1 cellular context compared by ENCODE assay signal in the genomic region with DNA sequence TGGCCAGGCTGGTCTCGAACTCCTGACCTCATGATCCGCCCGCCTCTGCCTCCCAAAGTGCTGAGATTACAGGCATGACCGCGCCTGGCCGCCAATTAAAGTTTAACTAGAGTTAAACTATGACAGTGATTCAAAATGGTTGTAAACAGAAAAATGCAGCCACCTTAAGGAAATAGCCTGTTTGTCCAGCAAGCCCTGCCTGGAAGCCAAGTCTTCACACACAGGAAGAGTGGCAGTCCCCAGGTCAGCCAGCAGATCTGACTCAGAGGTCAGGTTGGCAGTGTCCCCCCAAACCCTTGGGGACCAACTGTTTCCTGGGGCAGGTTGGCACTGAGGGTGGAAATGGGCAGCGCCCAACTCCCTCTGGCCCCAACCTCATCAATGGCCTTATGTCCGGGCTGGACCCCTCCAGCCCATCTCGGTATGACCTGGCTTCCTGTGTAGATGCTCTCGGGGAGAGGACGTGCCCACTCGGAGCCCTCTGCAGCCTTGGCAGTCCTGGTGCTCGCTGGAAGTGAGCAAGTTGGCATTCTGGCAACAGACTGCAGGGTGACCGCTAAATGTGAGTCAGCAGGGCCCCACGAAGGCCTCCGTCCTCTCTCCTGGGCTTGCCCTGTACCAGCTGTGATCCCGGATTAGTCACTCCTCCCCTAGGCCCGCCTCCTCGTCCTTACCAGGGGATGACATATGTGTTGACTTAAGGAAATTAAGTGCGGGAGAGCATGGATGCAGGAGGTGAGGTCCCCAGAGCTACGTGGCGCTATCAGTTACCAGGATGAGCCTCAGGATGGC.
TF ChIP-seq lines count a peak whose summit lies in the region.

No MANE protein-coding gene starts in this region.

TF ChIP-seq in HepG2, 621 proteins besides CTCF, POLR2A, EP300 and RAD21 (continued from another document and continues in another):
- TF ChIP-seq, protein P1, sequence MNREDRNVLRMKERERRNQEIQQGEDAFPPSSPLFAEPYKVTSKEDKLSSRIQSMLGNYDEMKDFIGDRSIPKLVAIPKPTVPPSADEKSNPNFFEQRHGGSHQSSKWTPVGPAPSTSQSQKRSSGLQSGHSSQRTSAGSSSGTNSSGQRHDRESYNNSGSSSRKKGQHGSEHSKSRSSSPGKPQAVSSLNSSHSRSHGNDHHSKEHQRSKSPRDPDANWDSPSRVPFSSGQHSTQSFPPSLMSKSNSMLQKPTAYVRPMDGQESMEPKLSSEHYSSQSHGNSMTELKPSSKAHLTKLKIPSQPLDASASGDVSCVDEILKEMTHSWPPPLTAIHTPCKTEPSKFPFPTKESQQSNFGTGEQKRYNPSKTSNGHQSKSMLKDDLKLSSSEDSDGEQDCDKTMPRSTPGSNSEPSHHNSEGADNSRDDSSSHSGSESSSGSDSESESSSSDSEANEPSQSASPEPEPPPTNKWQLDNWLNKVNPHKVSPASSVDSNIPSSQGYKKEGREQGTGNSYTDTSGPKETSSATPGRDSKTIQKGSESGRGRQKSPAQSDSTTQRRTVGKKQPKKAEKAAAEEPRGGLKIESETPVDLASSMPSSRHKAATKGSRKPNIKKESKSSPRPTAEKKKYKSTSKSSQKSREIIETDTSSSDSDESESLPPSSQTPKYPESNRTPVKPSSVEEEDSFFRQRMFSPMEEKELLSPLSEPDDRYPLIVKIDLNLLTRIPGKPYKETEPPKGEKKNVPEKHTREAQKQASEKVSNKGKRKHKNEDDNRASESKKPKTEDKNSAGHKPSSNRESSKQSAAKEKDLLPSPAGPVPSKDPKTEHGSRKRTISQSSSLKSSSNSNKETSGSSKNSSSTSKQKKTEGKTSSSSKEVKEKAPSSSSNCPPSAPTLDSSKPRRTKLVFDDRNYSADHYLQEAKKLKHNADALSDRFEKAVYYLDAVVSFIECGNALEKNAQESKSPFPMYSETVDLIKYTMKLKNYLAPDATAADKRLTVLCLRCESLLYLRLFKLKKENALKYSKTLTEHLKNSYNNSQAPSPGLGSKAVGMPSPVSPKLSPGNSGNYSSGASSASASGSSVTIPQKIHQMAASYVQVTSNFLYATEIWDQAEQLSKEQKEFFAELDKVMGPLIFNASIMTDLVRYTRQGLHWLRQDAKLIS (CRISPR knock-in tag; IDR thresholded peaks at IDR 0.05): no peak
- TF ChIP-seq SMAD1 (CRISPR knock-in tag; IDR thresholded peaks at IDR 0.05; ENCODE audit: borderline replicate concordance, low read depth) (0 out of 2 replicates have a peak, but pooled peaks have one; percentile 16), KLF16 (CRISPR knock-in tag; IDR thresholded peaks at IDR 0.05) (0 out of 4 replicates have a peak, but pooled peaks of 1 of the 2 experiments have one; percentile 18), ZBTB1 (CRISPR knock-in tag; IDR thresholded peaks at IDR 0.05; ENCODE audit: borderline replicate concordance) (no peak), ZNF350 (CRISPR knock-in tag; IDR thresholded peaks at IDR 0.05; ENCODE audit: borderline replicate concordance, low read depth) (0 out of 2 replicates have a peak, but pooled peaks have one; percentile 85), ZNF354B (CRISPR knock-in tag; IDR thresholded peaks at IDR 0.05) (no peak), EEA1 (CRISPR knock-in tag; IDR thresholded peaks at IDR 0.05; ENCODE audit: borderline replicate concordance) (0 out of 2 replicates have a peak, but pooled peaks have one; percentile 42), FOXO1 (CRISPR knock-in tag; IDR thresholded peaks at IDR 0.05) (peak; percentile 55; the same call in 1 of the 2 replicates), HDAC1 (CRISPR knock-in tag; IDR thresholded peaks at IDR 0.05) (peak; percentile 82), FOXC1 (CRISPR knock-in tag; IDR thresholded peaks at IDR 0.05; ENCODE audit: borderline replicate concordance) (peak; percentile 10; the same call in 1 of the 2 replicates), SP2 (CRISPR knock-in tag; IDR thresholded peaks at IDR 0.05) (0 out of 2 replicates have a peak, but pooled peaks have one; percentile 54), ZNF607 (CRISPR knock-in tag; IDR thresholded peaks at IDR 0.05; ENCODE audit: borderline replicate concordance) (peak; percentile 78; the same call in 1 of the 2 replicates), KDM4B (CRISPR knock-in tag; IDR thresholded peaks at IDR 0.05) (no peak), NR2F1 (CRISPR knock-in tag; IDR thresholded peaks at IDR 0.05) (peak in 1 of 2 experiments; percentile 35; a peak in 2 of 4 replicates), FOXA3 (CRISPR knock-in tag; IDR thresholded peaks at IDR 0.05) (peak; percentile 82), ZNF841 (CRISPR knock-in tag; IDR thresholded peaks at IDR 0.05; ENCODE audit: borderline replicate concordance) (no peak), HDAC2 (CRISPR knock-in tag; IDR thresholded peaks at IDR 0.05) (peak; percentile 18; the same call in 1 of the 2 replicates), EED (CRISPR knock-in tag; IDR thresholded peaks at IDR 0.05) (0 out of 2 replicates have a peak, but pooled peaks have one; percentile 17), SIX1 (CRISPR knock-in tag; IDR thresholded peaks at IDR 0.05; ENCODE audit: borderline replicate concordance) (no peak), FOXA1 (IDR thresholded peaks at IDR 0.05) (0 out of 2 replicates have a peak, but pooled peaks have one; percentile 57), FOXA1 (CRISPR knock-in tag; IDR thresholded peaks at IDR 0.05) (peak; percentile 96), TAF1 (CRISPR knock-in tag; IDR thresholded peaks at IDR 0.05) (peak; percentile 42; the same call in 1 of the 2 replicates)
- TF ChIP-seq, protein P2, sequence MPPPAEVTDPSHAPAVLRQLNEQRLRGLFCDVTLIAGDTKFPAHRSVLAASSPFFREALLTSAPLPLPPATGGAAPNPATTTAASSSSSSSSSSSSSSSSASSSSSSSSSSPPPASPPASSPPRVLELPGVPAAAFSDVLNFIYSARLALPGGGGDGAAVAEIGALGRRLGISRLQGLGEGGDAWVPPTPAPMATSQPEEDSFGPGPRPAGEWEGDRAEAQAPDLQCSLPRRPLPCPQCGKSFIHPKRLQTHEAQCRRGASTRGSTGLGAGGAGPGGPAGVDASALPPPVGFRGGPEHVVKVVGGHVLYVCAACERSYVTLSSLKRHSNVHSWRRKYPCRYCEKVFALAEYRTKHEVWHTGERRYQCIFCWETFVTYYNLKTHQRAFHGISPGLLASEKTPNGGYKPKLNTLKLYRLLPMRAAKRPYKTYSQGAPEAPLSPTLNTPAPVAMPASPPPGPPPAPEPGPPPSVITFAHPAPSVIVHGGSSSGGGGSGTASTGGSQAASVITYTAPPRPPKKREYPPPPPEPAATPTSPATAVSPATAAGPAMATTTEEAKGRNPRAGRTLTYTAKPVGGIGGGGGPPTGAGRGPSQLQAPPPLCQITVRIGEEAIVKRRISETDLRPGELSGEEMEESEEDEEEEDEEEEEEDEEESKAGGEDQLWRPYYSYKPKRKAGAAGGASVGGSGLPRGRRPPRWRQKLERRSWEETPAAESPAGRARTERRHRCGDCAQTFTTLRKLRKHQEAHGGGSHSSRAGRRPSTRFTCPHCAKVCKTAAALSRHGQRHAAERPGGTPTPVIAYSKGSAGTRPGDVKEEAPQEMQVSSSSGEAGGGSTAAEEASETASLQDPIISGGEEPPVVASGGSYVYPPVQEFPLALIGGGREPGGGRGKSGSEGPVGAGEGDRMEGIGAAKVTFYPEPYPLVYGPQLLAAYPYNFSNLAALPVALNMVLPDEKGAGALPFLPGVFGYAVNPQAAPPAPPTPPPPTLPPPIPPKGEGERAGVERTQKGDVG (CRISPR knock-in tag; IDR thresholded peaks at IDR 0.05; ENCODE audit: borderline replicate concordance): 0 out of 2 replicates have a peak, but pooled peaks have one; percentile 2
- TF ChIP-seq, protein P3, sequence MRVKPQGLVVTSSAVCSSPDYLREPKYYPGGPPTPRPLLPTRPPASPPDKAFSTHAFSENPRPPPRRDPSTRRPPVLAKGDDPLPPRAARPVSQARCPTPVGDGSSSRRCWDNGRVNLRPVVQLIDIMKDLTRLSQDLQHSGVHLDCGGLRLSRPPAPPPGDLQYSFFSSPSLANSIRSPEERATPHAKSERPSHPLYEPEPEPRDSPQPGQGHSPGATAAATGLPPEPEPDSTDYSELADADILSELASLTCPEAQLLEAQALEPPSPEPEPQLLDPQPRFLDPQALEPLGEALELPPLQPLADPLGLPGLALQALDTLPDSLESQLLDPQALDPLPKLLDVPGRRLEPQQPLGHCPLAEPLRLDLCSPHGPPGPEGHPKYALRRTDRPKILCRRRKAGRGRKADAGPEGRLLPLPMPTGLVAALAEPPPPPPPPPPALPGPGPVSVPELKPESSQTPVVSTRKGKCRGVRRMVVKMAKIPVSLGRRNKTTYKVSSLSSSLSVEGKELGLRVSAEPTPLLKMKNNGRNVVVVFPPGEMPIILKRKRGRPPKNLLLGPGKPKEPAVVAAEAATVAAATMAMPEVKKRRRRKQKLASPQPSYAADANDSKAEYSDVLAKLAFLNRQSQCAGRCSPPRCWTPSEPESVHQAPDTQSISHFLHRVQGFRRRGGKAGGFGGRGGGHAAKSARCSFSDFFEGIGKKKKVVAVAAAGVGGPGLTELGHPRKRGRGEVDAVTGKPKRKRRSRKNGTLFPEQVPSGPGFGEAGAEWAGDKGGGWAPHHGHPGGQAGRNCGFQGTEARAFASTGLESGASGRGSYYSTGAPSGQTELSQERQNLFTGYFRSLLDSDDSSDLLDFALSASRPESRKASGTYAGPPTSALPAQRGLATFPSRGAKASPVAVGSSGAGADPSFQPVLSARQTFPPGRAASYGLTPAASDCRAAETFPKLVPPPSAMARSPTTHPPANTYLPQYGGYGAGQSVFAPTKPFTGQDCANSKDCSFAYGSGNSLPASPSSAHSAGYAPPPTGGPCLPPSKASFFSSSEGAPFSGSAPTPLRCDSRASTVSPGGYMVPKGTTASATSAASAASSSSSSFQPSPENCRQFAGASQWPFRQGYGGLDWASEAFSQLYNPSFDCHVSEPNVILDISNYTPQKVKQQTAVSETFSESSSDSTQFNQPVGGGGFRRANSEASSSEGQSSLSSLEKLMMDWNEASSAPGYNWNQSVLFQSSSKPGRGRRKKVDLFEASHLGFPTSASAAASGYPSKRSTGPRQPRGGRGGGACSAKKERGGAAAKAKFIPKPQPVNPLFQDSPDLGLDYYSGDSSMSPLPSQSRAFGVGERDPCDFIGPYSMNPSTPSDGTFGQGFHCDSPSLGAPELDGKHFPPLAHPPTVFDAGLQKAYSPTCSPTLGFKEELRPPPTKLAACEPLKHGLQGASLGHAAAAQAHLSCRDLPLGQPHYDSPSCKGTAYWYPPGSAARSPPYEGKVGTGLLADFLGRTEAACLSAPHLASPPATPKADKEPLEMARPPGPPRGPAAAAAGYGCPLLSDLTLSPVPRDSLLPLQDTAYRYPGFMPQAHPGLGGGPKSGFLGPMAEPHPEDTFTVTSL (CRISPR knock-in tag; IDR thresholded peaks at IDR 0.05; ENCODE audit: borderline replicate concordance): peak; percentile 41; the same call in 1 of the 2 replicates
- TF ChIP-seq, protein P4, sequence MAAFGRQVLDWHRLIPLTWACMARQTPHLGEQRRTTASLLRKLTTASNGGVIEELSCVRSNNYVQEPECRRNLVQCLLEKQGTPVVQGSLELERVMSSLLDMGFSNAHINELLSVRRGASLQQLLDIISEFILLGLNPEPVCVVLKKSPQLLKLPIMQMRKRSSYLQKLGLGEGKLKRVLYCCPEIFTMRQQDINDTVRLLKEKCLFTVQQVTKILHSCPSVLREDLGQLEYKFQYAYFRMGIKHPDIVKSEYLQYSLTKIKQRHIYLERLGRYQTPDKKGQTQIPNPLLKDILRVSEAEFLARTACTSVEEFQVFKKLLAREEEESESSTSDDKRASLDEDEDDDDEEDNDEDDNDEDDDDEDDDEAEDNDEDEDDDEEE (CRISPR knock-in tag; IDR thresholded peaks at IDR 0.05): 0 out of 2 replicates have a peak, but pooled peaks have one; percentile 19
- TF ChIP-seq, protein P5, sequence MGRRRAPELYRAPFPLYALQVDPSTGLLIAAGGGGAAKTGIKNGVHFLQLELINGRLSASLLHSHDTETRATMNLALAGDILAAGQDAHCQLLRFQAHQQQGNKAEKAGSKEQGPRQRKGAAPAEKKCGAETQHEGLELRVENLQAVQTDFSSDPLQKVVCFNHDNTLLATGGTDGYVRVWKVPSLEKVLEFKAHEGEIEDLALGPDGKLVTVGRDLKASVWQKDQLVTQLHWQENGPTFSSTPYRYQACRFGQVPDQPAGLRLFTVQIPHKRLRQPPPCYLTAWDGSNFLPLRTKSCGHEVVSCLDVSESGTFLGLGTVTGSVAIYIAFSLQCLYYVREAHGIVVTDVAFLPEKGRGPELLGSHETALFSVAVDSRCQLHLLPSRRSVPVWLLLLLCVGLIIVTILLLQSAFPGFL (CRISPR knock-in tag; IDR thresholded peaks at IDR 0.05): no peak
- TF ChIP-seq, protein P6, sequence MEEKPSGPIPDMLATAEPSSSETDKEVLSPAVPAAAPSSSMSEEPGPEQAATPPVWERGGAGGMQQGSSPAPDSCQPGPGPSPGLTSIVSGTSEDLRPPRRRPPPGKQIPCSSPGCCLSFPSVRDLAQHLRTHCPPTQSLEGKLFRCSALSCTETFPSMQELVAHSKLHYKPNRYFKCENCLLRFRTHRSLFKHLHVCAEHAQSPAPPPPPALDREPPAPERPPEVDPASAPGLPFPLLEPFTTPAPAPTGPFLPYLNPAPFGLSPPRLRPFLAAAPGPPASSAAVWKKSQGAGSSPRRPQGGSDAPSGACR (CRISPR knock-in tag; IDR thresholded peaks at IDR 0.05): no peak
- TF ChIP-seq, protein P7, sequence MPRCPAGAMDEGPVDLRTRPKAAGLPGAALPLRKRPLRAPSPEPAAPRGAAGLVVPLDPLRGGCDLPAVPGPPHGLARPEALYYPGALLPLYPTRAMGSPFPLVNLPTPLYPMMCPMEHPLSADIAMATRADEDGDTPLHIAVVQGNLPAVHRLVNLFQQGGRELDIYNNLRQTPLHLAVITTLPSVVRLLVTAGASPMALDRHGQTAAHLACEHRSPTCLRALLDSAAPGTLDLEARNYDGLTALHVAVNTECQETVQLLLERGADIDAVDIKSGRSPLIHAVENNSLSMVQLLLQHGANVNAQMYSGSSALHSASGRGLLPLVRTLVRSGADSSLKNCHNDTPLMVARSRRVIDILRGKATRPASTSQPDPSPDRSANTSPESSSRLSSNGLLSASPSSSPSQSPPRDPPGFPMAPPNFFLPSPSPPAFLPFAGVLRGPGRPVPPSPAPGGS (CRISPR knock-in tag; IDR thresholded peaks at IDR 0.05): peak; percentile 23; the same call in 1 of the 2 replicates
- TF ChIP-seq, protein P8, sequence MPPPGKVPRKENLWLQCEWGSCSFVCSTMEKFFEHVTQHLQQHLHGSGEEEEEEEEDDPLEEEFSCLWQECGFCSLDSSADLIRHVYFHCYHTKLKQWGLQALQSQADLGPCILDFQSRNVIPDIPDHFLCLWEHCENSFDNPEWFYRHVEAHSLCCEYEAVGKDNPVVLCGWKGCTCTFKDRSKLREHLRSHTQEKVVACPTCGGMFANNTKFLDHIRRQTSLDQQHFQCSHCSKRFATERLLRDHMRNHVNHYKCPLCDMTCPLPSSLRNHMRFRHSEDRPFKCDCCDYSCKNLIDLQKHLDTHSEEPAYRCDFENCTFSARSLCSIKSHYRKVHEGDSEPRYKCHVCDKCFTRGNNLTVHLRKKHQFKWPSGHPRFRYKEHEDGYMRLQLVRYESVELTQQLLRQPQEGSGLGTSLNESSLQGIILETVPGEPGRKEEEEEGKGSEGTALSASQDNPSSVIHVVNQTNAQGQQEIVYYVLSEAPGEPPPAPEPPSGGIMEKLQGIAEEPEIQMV (CRISPR knock-in tag; IDR thresholded peaks at IDR 0.05; ENCODE audit: low read depth): peak; percentile 7; the same call in 1 of the 2 replicates
- TF ChIP-seq, protein P9, sequence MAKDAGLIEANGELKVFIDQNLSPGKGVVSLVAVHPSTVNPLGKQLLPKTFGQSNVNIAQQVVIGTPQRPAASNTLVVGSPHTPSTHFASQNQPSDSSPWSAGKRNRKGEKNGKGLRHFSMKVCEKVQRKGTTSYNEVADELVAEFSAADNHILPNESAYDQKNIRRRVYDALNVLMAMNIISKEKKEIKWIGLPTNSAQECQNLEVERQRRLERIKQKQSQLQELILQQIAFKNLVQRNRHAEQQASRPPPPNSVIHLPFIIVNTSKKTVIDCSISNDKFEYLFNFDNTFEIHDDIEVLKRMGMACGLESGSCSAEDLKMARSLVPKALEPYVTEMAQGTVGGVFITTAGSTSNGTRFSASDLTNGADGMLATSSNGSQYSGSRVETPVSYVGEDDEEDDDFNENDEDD (CRISPR knock-in tag; IDR thresholded peaks at IDR 0.05; ENCODE audit: borderline replicate concordance): 0 out of 2 replicates have a peak, but pooled peaks have one; percentile 12
